In genomic region chrX:136766785-136767103, GRCh38 we compare ENCODE assay signal across 8 cellular contexts. TPM values are rescaled to one million over a fixed set of nuclear protein-coding genes. Genes with fewer than 3 reads are reported as not detected.
A peak's percentile ranks its signal among the peaks of the same experiment; 100 is the strongest.
DNase-seq lines count a peak whose midpoint lies in the region; ATAC-seq, FAIRE-seq and TF ChIP-seq lines count a peak whose summit lies in the region.

No MANE protein-coding gene starts in this region.

- H3F3A ChIP-seq in neural cell (ENCODE audit: insufficient read depth, low read length, poor library complexity, severe bottlenecking), result no peaks in the 10 kb centered on the region

- no peaks in the 10 kb centered on the region for H3K9me2 ChIP-seq in neural cell (ENCODE audit: insufficient read depth, low read length)

- H3K4me1 ChIP-seq in CD8-positive, alpha-beta T cell (ENCODE audit: insufficient read depth, low read length), result peaks cover 62% of the 10 kb centered on the region

- peaks cover 8% of the 10 kb centered on the region for H3K36me3 Mint-ChIP-seq in CD8-positive, alpha-beta T cell
- H3K36me3 Mint-ChIP-seq in effector memory CD8-positive, alpha-beta T cell (ENCODE audit: insufficient read depth), result peaks cover 13% of the 10 kb centered on the region

- H3K4me3 Mint-ChIP-seq in CD8-positive, alpha-beta T cell, result peak overlapping the region; percentile 82
- peak overlapping the region; percentile 41 to 77 for H3K4me3 Mint-ChIP-seq in effector memory CD8-positive, alpha-beta T cell

- TF ChIP-seq CTCF in CD8-positive, alpha-beta T cell (IDR thresholded peaks at IDR 0.05), result no peak
- TF ChIP-seq CTCF in neural cell (IDR thresholded peaks at IDR 0.05; ENCODE audit: poor library complexity, severe bottlenecking), result no peak

- no peaks in the 10 kb centered on the region for H3K27me3 ChIP-seq in CD8-positive, alpha-beta T cell (ENCODE audit: insufficient read depth, low read length)
- no peaks in the 10 kb centered on the region for H3K27me3 ChIP-seq in neural cell (ENCODE audit: insufficient read depth, low read depth, low read length)

- H3K27ac Mint-ChIP-seq in CD8-positive, alpha-beta T cell, result peak overlapping the region; percentile 64
- H3K27ac Mint-ChIP-seq in effector memory CD8-positive, alpha-beta T cell, result no peak overlapping the region

- CTCF ChIA-PET in CD8-positive, alpha-beta T cell (lab: Charles Lee), result no interaction called here

- peak overlapping the region; percentile 55 for H3K4me3 ChIP-seq in CD8-positive, alpha-beta T cell (ENCODE audit: low read depth, low read length)
- H3K4me3 ChIP-seq in neural cell (ENCODE audit: low read length), result peak overlapping the region; percentile 72

- intact Hi-C loops in CD8-positive, alpha-beta T cell (cut with DNase I, micrococcal nuclease), result loop anchor here (2.0 to 10.0 kb wide), 4 partner anchors 14 to 286 kb away; partner anchors contain the start of gene ARHGEF6 (in 1 of the 2)

- TF ChIP-seq RAD21 in neural cell (conservative IDR thresholded peaks at IDR 0.05), result no peak

- no peak overlapping the region for H2AFZ ChIP-seq in neural cell (ENCODE audit: low read depth, low read length)

- no peak for TF ChIP-seq POLR2A in GM12891 (IDR thresholded peaks at IDR 0.05; ENCODE audit: low read depth, low read length)

- peaks cover 64% of the 10 kb centered on the region for H3K4me1 Mint-ChIP-seq in CD8-positive, alpha-beta T cell (ENCODE audit: low read depth)
- peaks cover 17 to 26% of the 10 kb centered on the region in 2 donors for H3K4me1 Mint-ChIP-seq in effector memory CD8-positive, alpha-beta T cell (ENCODE audit: low read depth in 2 of 2)

- no peak overlapping the region for H3K4me2 ChIP-seq in neural cell (ENCODE audit: low read length)

- no peak for ATAC-seq in CD8-positive, alpha-beta T cell
- no peak for ATAC-seq in effector memory CD8-positive, alpha-beta T cell (replicated peaks)
- no peak for ATAC-seq in GM21360 (IDR thresholded peaks at IDR 0.05; ENCODE audit: unreplicated experiment)

- peak overlapping the region; percentile 49 for H3K9ac ChIP-seq in neural cell (ENCODE audit: low read length)

- POLR2A ChIA-PET in CD8-positive, alpha-beta T cell (lab: Charles Lee), result interaction anchor here (1.2 to 1.3 kb wide), 2 partner anchors 13 to 112 kb away, joined by 3 read pairs; no protein-coding TSS in a partner anchor

- no peaks in the 10 kb centered on the region for H3K36me3 ChIP-seq in CD8-positive, alpha-beta T cell (ENCODE audit: insufficient read depth, low read length)
- H3K36me3 ChIP-seq in neural cell (ENCODE audit: insufficient read depth, low read length), result no peaks in the 10 kb centered on the region

- no peaks in the 10 kb centered on the region for H3K79me2 ChIP-seq in neural cell (replicated peaks; ENCODE audit: insufficient read depth, low read length)

- no peak overlapping the region for H3K27ac ChIP-seq in CD8-positive, alpha-beta T cell (ENCODE audit: low read depth, low read length)
- no peak overlapping the region for H3K27ac ChIP-seq in neural cell (ENCODE audit: low read length)

- no peaks in the 10 kb centered on the region for H3K27me3 Mint-ChIP-seq in CD8-positive, alpha-beta T cell (ENCODE audit: low read depth)
- H3K27me3 Mint-ChIP-seq in effector memory CD8-positive, alpha-beta T cell, result no peaks in the 10 kb centered on the region

- H3K9me3 ChIP-seq in CD8-positive, alpha-beta T cell (ENCODE audit: low read length), result no peaks in the 10 kb centered on the region
- H3K9me3 ChIP-seq in neural cell (ENCODE audit: low read length), result no peaks in the 10 kb centered on the region

- H4K20me1 ChIP-seq in neural cell (ENCODE audit: insufficient read depth), result no peaks in the 10 kb centered on the region

- no peaks in the 10 kb centered on the region for H3K9me3 Mint-ChIP-seq in CD8-positive, alpha-beta T cell
- H3K9me3 Mint-ChIP-seq in effector memory CD8-positive, alpha-beta T cell, result no peaks in the 10 kb centered on the region

- no peak for TF ChIP-seq EP300 in neural cell (conservative IDR thresholded peaks at IDR 0.05; ENCODE audit: poor library complexity, severe bottlenecking)

- no peak for DNase-seq in CD8-positive, alpha-beta T cell
- peak; percentile 21 for DNase-seq in M059J (ENCODE audit: low read depth)
- no peak for DNase-seq in effector memory CD8-positive, alpha-beta T cell
- DNase-seq in DMS153 (lab: John Stamatoyannopoulos, UW), result no peak
- DNase-seq in NCI-H446 (lab: John Stamatoyannopoulos, UW), result no peak
- DNase-seq in GM12891 (ENCODE audit: insufficient read length, low spot score), result no peak

- no peak for FAIRE-seq in GM12891 (lab: Jason Lieb, UNC)

TF ChIP-seq in neural cell, 6 proteins besides CTCF, POLR2A, EP300 and RAD21:
- TF ChIP-seq MXI1 (conservative IDR thresholded peaks at IDR 0.05; ENCODE audit: poor library complexity, severe bottlenecking) (no peak), EZH2 (IDR thresholded peaks at IDR 0.05; ENCODE audit: borderline replicate concordance, insufficient read depth, low read length, poor library complexity, severe bottlenecking) (no peak), POLR2AphosphoS5 (IDR thresholded peaks at IDR 0.05) (no peak), TAF1 (IDR thresholded peaks at IDR 0.05; ENCODE audit: low read depth) (no peak), REST (IDR thresholded peaks at IDR 0.05; ENCODE audit: borderline replicate concordance) (no peak), SMC3 (conservative IDR thresholded peaks at IDR 0.05; ENCODE audit: poor library complexity) (no peak)

TF ChIP-seq in GM12891, 5 proteins besides CTCF, POLR2A, EP300 and RAD21:
- TF ChIP-seq SPI1 (IDR thresholded peaks at IDR 0.05; ENCODE audit: low read depth, low read length) (no peak), POU2F2 (IDR thresholded peaks at IDR 0.05; ENCODE audit: low read depth, low read length) (no peak), PAX5 (IDR thresholded peaks at IDR 0.05; ENCODE audit: insufficient read depth, low read length, severe bottlenecking) (no peak), POLR2AphosphoS5 (IDR thresholded peaks at IDR 0.05; ENCODE audit: low read depth, low read length) (no peak)

RNA-seq across cellular contexts. Expression of gene ARHGEF6, which starts 14.0 kb away (rescaled TPM):
- total RNA-seq in CD8-positive, alpha-beta T cell, result 10 to 100 TPM; 32.2 to 33.2 TPM
- total RNA-seq in M059J (2014; rRNA removed; shearing (Covaris generic)), result 12.5 and 18.0 TPM in 2 replicates
- polyA plus RNA-seq in neural cell, result 1.4 and 1.8 TPM in 2 replicates
- 0.93 and 1.2 TPM in 2 replicates for polyA minus RNA-seq in neural cell
- 10.1 TPM for polyA plus RNA-seq in GM12891 (2012; ENCODE audit: low read depth, missing spikeins)
